Comparison of ENCODE assay signal across 1 cellular context in genomic region chr15:90037510-90037860, GRCh38.
TF ChIP-seq lines count a peak whose summit lies in the region.

No MANE protein-coding gene starts in this region.

TF ChIP-seq in K562, 482 proteins besides CTCF, POLR2A, EP300 and RAD21 (continued from another document):
- TF ChIP-seq ZNF277 (CRISPR knock-in tag; IDR thresholded peaks at IDR 0.05; ENCODE audit: borderline replicate concordance) (no peak), SMARCC2 (IDR thresholded peaks at IDR 0.05; ENCODE audit: low read depth) (no peak), NONO (IDR thresholded peaks at IDR 0.05; ENCODE audit: low read depth in 2 of 2, low read length in 1 of 2) (no peak), PHB (CRISPR knock-in tag; IDR thresholded peaks at IDR 0.05) (no peak), MAZ (CRISPR knock-in tag; conservative IDR thresholded peaks at IDR 0.05 in 1 of 2, IDR thresholded peaks at IDR 0.05 in 1 of 2) (no peak), ZKSCAN8 (CRISPR knock-in tag; IDR thresholded peaks at IDR 0.05) (no peak), RBM14 (IDR thresholded peaks at IDR 0.05; ENCODE audit: borderline replicate concordance, insufficient read depth, low read depth, low read length) (no peak), ZNF445 (CRISPR knock-in tag; IDR thresholded peaks at IDR 0.05; ENCODE audit: low read depth) (no peak), ZBTB17 (CRISPR knock-in tag; IDR thresholded peaks at IDR 0.05) (no peak), SFPQ (IDR thresholded peaks at IDR 0.05; ENCODE audit: low read depth, low read length) (no peak), ASH1L (IDR thresholded peaks at IDR 0.05; ENCODE audit: borderline replicate concordance, low read depth, partially characterized antibody) (no peak)
